In genomic region chr13:28678809-28679208, GRCh38 we compare ENCODE assay signal across 1 cellular context.
TF ChIP-seq lines count a peak whose summit lies in the region.

No MANE protein-coding gene starts in this region.

TF ChIP-seq in GM12878, 131 proteins besides CTCF, POLR2A, EP300 and RAD21:
- TF ChIP-seq ATF3 (IDR thresholded peaks at IDR 0.05; ENCODE audit: borderline replicate concordance, extremely low read depth, low read depth, low read length) = no peak
- TF ChIP-seq NFIC (IDR thresholded peaks at IDR 0.05; ENCODE audit: low read depth, low read length) = no peak
- TF ChIP-seq LARP7 (IDR thresholded peaks at IDR 0.05) = no peak
- no peak for TF ChIP-seq SREBF2 (IDR thresholded peaks at IDR 0.05; ENCODE audit: low read length)
- TF ChIP-seq CBX5 (IDR thresholded peaks at IDR 0.05; ENCODE audit: low read depth) = no peak
- no peak for TF ChIP-seq MYB (IDR thresholded peaks at IDR 0.05; ENCODE audit: borderline replicate concordance, low read depth, low read length)
- no peak for TF ChIP-seq ZNF217 (IDR thresholded peaks at IDR 0.05)
- no peak for TF ChIP-seq CHD4 (IDR thresholded peaks at IDR 0.05)
- no peak for TF ChIP-seq GATAD2B (conservative IDR thresholded peaks at IDR 0.05; ENCODE audit: low read depth)
- no peak for TF ChIP-seq SREBF1 (IDR thresholded peaks at IDR 0.05; ENCODE audit: low read length)
- TF ChIP-seq IRF4 (IDR thresholded peaks at IDR 0.05; ENCODE audit: low read depth, low read length) = no peak
- no peak for TF ChIP-seq TBL1XR1 (IDR thresholded peaks at IDR 0.05; ENCODE audit: low read depth, low read length)
- TF ChIP-seq SMARCA5 (IDR thresholded peaks at IDR 0.05) = no peak
- no peak for TF ChIP-seq SMC3 (IDR thresholded peaks at IDR 0.05; ENCODE audit: borderline replicate concordance, low read length)
- no peak for TF ChIP-seq RCOR1 (conservative IDR thresholded peaks at IDR 0.05; ENCODE audit: low read depth, low read length)
- no peak for TF ChIP-seq CEBPZ (IDR thresholded peaks at IDR 0.05; ENCODE audit: low read depth, low read length)
- TF ChIP-seq DPF2 (IDR thresholded peaks at IDR 0.05) = no peak
- TF ChIP-seq NFXL1 (IDR thresholded peaks at IDR 0.05; ENCODE audit: borderline replicate concordance) = no peak
- no peak for TF ChIP-seq NR2C2 (IDR thresholded peaks at IDR 0.05; ENCODE audit: borderline replicate concordance, control insufficient read depth, insufficient read length, low read depth)
